In genomic region chr6:5249451-5250122, GRCh38 we compare ENCODE assay signal across 19 cellular contexts. TPM values are rescaled to one million over a fixed set of nuclear protein-coding genes. Genes with fewer than 3 reads are reported as not detected.
DNase-seq lines count a peak whose midpoint lies in the region; ATAC-seq, FAIRE-seq and TF ChIP-seq lines count a peak whose summit lies in the region.
"Had no signal": no experiment of that assay in that cellular context is flagged by ENCODE, and none has a peak within 500 bp of the region (broad histone marks: within the 10 kb centered on the region; RNA-seq: fewer than 3 reads in every experiment).

No MANE protein-coding gene starts in this region.

- TF ChIP-seq CTCF in RWPE2 (IDR thresholded peaks at IDR 0.05; ENCODE audit: poor library complexity, severe bottlenecking) (no peak), body of pancreas (IDR thresholded peaks at IDR 0.05) (no peak)

- DNase-seq in stimulated activated naive CD8-positive, alpha-beta T cell treated with anti-CD3 and anti-CD28 coated beads, Interleukin-15, Interleukin-2, amounts not matched to agents 100 U/mL and 50 U/mL, for 24 hours, result no peak
- no peak for DNase-seq in stimulated activated naive CD8-positive, alpha-beta T cell treated with anti-CD3 and anti-CD28 coated beads, Interleukin-15, amount 100 ng/mL, for 72 hours
- DNase-seq in RWPE2 (ENCODE audit: low spot score), result no peak
- DNase-seq in glomerular visceral epithelial cell (ENCODE audit: extremely low spot score), result peak; percentile 8
- DNase-seq in body of pancreas, result no peak
- no peak for DNase-seq in OCI-M2 (lab: John Stamatoyannopoulos, UW; ENCODE audit: unreplicated experiment)
- no peak for DNase-seq in GM12892 (ENCODE audit: insufficient read length)
- DNase-seq in hepatic stellate cell (ENCODE audit: low spot score), result no peak
- DNase-seq: ACHN; CD4-positive, CD25-positive, alpha-beta regulatory T cell; MM.1S; NCI-H1105; NCI-H187; NCI-H446 treated with DMSO at 0.1 percent for 48 hours; NCI-H748 treated with DMSO at 0.1 percent for 48 hours; SJCRH30 had no signal

- peaks cover 0 to 4% of the 10 kb centered on the region in 2 donors for H3K9me3 Mint-ChIP-seq in stimulated activated naive CD8-positive, alpha-beta T cell treated with anti-CD3 and anti-CD28 coated beads, Interleukin-15, amount 100 ng/mL, for 72 hours

- no peak overlapping the region for H3K4me3 ChIP-seq in RWPE2 (ENCODE audit: severe bottlenecking)
- no peak overlapping the region for H3K4me3 ChIP-seq in body of pancreas
- H3K4me3 ChIP-seq: GM12878, SJCRH30 had no signal

- peaks cover 29% of the 10 kb centered on the region for H3K4me1 ChIP-seq in RWPE2 (ENCODE audit: insufficient read depth, poor library complexity, severe bottlenecking)
- no peaks in the 10 kb centered on the region for H3K4me1 ChIP-seq in body of pancreas

- H3K9me3 ChIP-seq in RWPE2 (ENCODE audit: severe bottlenecking) (no peaks in the 10 kb centered on the region), body of pancreas (no peaks in the 10 kb centered on the region)
- H3K9me3 ChIP-seq: SJCRH30 had no signal

- WGBS in body of pancreas, 2 donors, result 66% methylated on average over 5 of the region's 5 CpGs

- H3K27me3 ChIP-seq in RWPE2 (ENCODE audit: insufficient read depth, poor library complexity, severe bottlenecking), result no peaks in the 10 kb centered on the region
- H3K27me3 ChIP-seq in body of pancreas, result no peaks in the 10 kb centered on the region
- H3K27me3 ChIP-seq: SJCRH30 had no signal

- H3K27ac ChIP-seq in RWPE2 (ENCODE audit: poor library complexity, severe bottlenecking) (peak overlapping the region; percentile 51), body of pancreas (no peak overlapping the region)
- H3K27ac ChIP-seq: KMS-11, SJCRH30 had no signal

- H3K27me3 Mint-ChIP-seq in stimulated activated naive CD8-positive, alpha-beta T cell treated with anti-CD3 and anti-CD28 coated beads, Interleukin-15, amount 100 ng/mL, for 72 hours, result no peaks in the 10 kb centered on the region
- H3K27me3 Mint-ChIP-seq: CD4-positive, CD25-positive, alpha-beta regulatory T cell had no signal

- H3K4me3 Mint-ChIP-seq in stimulated activated naive CD8-positive, alpha-beta T cell treated with anti-CD3 and anti-CD28 coated beads, Interleukin-15, amount 100 ng/mL, for 72 hours, result no peak overlapping the region
- H3K4me3 Mint-ChIP-seq: CD4-positive, CD25-positive, alpha-beta regulatory T cell had no signal

- peaks cover 14% of the 10 kb centered on the region; the same call in 1 of the 2 replicates for H3K36me3 ChIP-seq in RWPE2 (ENCODE audit: low read depth)
- no peaks in the 10 kb centered on the region for H3K36me3 ChIP-seq in body of pancreas (replicated peaks in 1 of 2; ENCODE audit: insufficient read depth in 1 of 2, low read depth in 2 of 2)

- no peak overlapping the region for H3K27ac Mint-ChIP-seq in stimulated activated naive CD8-positive, alpha-beta T cell treated with anti-CD3 and anti-CD28 coated beads, Interleukin-15, amount 100 ng/mL, for 72 hours
- H3K27ac Mint-ChIP-seq: CD4-positive, CD25-positive, alpha-beta regulatory T cell had no signal

- intact Hi-C loops in body of pancreas (cut with DNase I), result no loop called here

- H3K4me1 Mint-ChIP-seq in stimulated activated naive CD8-positive, alpha-beta T cell treated with anti-CD3 and anti-CD28 coated beads, Interleukin-15, amount 100 ng/mL, for 72 hours, result peaks cover 8% of the 10 kb centered on the region

- TF ChIP-seq POLR2A in body of pancreas (IDR thresholded peaks at IDR 0.05), result no peak
- no peak for TF ChIP-seq POLR2A in GM12892 (IDR thresholded peaks at IDR 0.05; ENCODE audit: low read depth, low read length)

- peak; percentile 43 for ATAC-seq in stimulated activated naive CD8-positive, alpha-beta T cell treated with anti-CD3 and anti-CD28 coated beads, Interleukin-15, Interleukin-2, amounts not matched to agents 100 U/mL and 50 U/mL, for 24 hours
- no peak for ATAC-seq in stimulated activated naive CD8-positive, alpha-beta T cell treated with anti-CD3 and anti-CD28 coated beads, Interleukin-15, amount 100 ng/mL, for 72 hours
- ATAC-seq in RWPE2 (ENCODE audit: low read depth) (peak; percentile 89), body of pancreas (no peak)
- ATAC-seq: GM12878, HCT116 had no signal

- no peak for FAIRE-seq in GM12892 (lab: Jason Lieb, UNC)
- FAIRE-seq: GM12878 had no signal

RNA-seq across cellular contexts. Expression of gene LYRM4, which starts 11.2 kb away (rescaled TPM):
- total RNA-seq in body of pancreas, result 10 to 100 TPM; 15.3 to 18.5 TPM
- polyA plus RNA-seq in GM12892 (2012; ENCODE audit: missing spikeins), result 56.5 TPM

RNA-seq across cellular contexts. Expression of gene FARS2, which starts 11.7 kb away (rescaled TPM):
- 1 to 10 TPM; 6.5 to 9.6 TPM for total RNA-seq in body of pancreas
- polyA plus RNA-seq in GM12892 (2012; ENCODE audit: missing spikeins), result 14.9 TPM

Comparison
In these comparisons a context has a peak if more than half of its experiments do, and no peak if none do; other contexts are left out.
1. ATAC-seq: peak in stimulated activated naive CD8-positive, alpha-beta T cell treated with anti-CD3 and anti-CD28 coated beads, Interleukin-15, Interleukin-2, amounts not matched to agents 100 U/mL and 50 U/mL, for 24 hours (single experiment) and RWPE2 (single experiment); none in stimulated activated naive CD8-positive, alpha-beta T cell treated with anti-CD3 and anti-CD28 coated beads, Interleukin-15, amount 100 ng/mL, for 72 hours (single experiment) and body of pancreas (single experiment).